In genomic region chr20:9444921-9445320, GRCh38 we compare ENCODE assay signal across 38 cellular contexts.
"Had no signal": no experiment of that assay in that cellular context is flagged by ENCODE, and none has a peak within 500 bp of the region (broad histone marks: within the 10 kb centered on the region; RNA-seq: fewer than 3 reads in every experiment).

No MANE protein-coding gene starts in this region.

- H3K36me3 Mint-ChIP-seq: activated naive CD4-positive, alpha-beta T cell treated with anti-CD3 and anti-CD28 coated beads, Interleukin-2, amount 50 U/mL, for 72 hours; activated naive CD8-positive, alpha-beta T cell treated with anti-CD3 and anti-CD28 coated beads for 36 hours had no signal

- H3K4me3 ChIP-seq: adrenal gland, body of pancreas, breast epithelium had no signal

- H3K27me3 Mint-ChIP-seq: activated CD4-positive, alpha-beta T cell treated with anti-CD3 and anti-CD28 coated beads for 36 hours; activated CD4-positive, alpha-beta T cell treated with anti-CD3 and anti-CD28 coated beads, Interleukin-2, amount 10 ng/mL, durations not matched to agents 7 days and 5 days; activated CD8-positive, alpha-beta T cell treated with anti-CD3 and anti-CD28 coated beads for 36 hours had no signal

- H3K4me1 ChIP-seq: adrenal gland, body of pancreas, breast epithelium had no signal

- FAIRE-seq: astrocyte, TTC549 had no signal

- H3K27me3 ChIP-seq: adrenal gland, body of pancreas, brain microvascular endothelial cell, breast epithelium had no signal

- DNase-seq: activated CD4-positive, alpha-beta T cell treated with anti-CD3 and anti-CD28 coated beads for 1 hour; activated CD4-positive, alpha-beta T cell treated with anti-CD3 and anti-CD28 coated beads for 36 hours; activated CD4-positive, alpha-beta T cell treated with anti-CD3 and anti-CD28 coated beads for 48 hours; activated CD4-positive, alpha-beta T cell treated with anti-CD3 and anti-CD28 coated beads, Interleukin-2, amount 10 ng/mL, durations not matched to agents 7 days and 5 days; activated CD4-positive, alpha-beta T cell treated with anti-CD3 and anti-CD28 coated beads, Interleukin-2, amount 50 U/mL, for 48 hours; activated CD4-positive, CD25-positive, alpha-beta regulatory T cell; activated CD8-positive, alpha-beta memory T cell treated with anti-CD3 and anti-CD28 coated beads, Interleukin-2, amount 50 U/mL, for 4 hours; activated CD8-positive, alpha-beta T cell treated with anti-CD3 and anti-CD28 coated beads for 36 hours; activated effector memory CD4-positive, alpha-beta T cell treated with anti-CD3 and anti-CD28 coated beads, Interleukin-2, amount 50 U/mL, for 16 hours; activated gamma-delta T cell treated with Interleukin-2 at 50 U/mL for 16 hours; activated naive CD4-positive, alpha-beta T cell; activated naive CD4-positive, alpha-beta T cell treated with anti-CD3 and anti-CD28 coated beads for 36 hours; activated naive CD4-positive, alpha-beta T cell treated with anti-CD3 and anti-CD28 coated beads, Interleukin-2, amount 50 U/mL, for 16 hours; activated naive CD8-positive, alpha-beta T cell treated with anti-CD3 and anti-CD28 coated beads for 36 hours; activated T-cell treated with anti-CD3 and anti-CD28 coated beads for 4 hours; activated T-cell treated with anti-CD3 and anti-CD28 coated beads, Interleukin-2, amount 50 U/mL, for 1 hour; activated T-cell treated with anti-CD3 and anti-CD28 coated beads, Interleukin-2, amount 50 U/mL, for 4 hours; activated T-cell treated with anti-CD3 and anti-CD28 coated beads, Interleukin-2, amount 50 U/mL, for 72 hours; adrenal gland; amniotic stem cell; aorta; body of pancreas; brain microvascular endothelial cell; central memory CD4-positive, alpha-beta T cell; T-helper 1 cell; T-helper 2 cell; T-helper 9 cell; WERI-Rb-1 had no signal

- H3K36me3 ChIP-seq: adrenal gland, brain microvascular endothelial cell, breast epithelium, WERI-Rb-1 had no signal

- H3K9me3 ChIP-seq: adrenal gland, body of pancreas, breast epithelium had no signal

- H3K27ac Mint-ChIP-seq: activated CD4-positive, alpha-beta T cell treated with anti-CD3 and anti-CD28 coated beads for 36 hours; activated CD4-positive, alpha-beta T cell treated with anti-CD3 and anti-CD28 coated beads, Interleukin-2, amount 10 ng/mL, durations not matched to agents 7 days and 5 days; activated CD8-positive, alpha-beta T cell treated with anti-CD3 and anti-CD28 coated beads for 36 hours; activated naive CD4-positive, alpha-beta T cell treated with anti-CD3 and anti-CD28 coated beads for 36 hours; activated naive CD4-positive, alpha-beta T cell treated with anti-CD3 and anti-CD28 coated beads, Interleukin-2, amount 50 U/mL, for 72 hours; activated naive CD8-positive, alpha-beta T cell treated with anti-CD3 and anti-CD28 coated beads for 36 hours; activated T-cell treated with anti-CD3 and anti-CD28 coated beads, Interleukin-2, amount 50 U/mL, for 72 hours; activated T-helper 1 cell treated with anti-CD3 and anti-CD28 coated beads, Interleukin-12 subunit alpha, Interleukin-12 subunit beta, Interleukin-2, Interleukin-4 antibody, amounts not matched to agents 30 ng/mL and 10 ng/mL and 1 ng/mL, durations not matched to agents 14 hours and 24 hours and 36 hours; activated T-helper 17 cell treated with anti-CD3 and anti-CD28 coated beads, Interleukin-2, amount 50 U/mL, for 72 hours; T-helper 1 cell treated with Interleukin-12 subunit alpha and Interleukin-12 subunit beta and Interleukin-4 antibody, amounts not matched to agents 30 μg/mL and 1 μg/mL, for 36 hours; T-helper 2 cell treated with Interferon-gamma antibody and Interleukin-4, amounts not matched to agents 5 μg/mL and 100 μg/mL, for 36 hours had no signal

- H3K4me1 Mint-ChIP-seq: activated CD4-positive, alpha-beta T cell treated with anti-CD3 and anti-CD28 coated beads for 36 hours; activated CD4-positive, alpha-beta T cell treated with anti-CD3 and anti-CD28 coated beads, Interleukin-2, amount 10 ng/mL, durations not matched to agents 7 days and 5 days; activated naive CD8-positive, alpha-beta T cell treated with anti-CD3 and anti-CD28 coated beads for 36 hours; activated T-helper 17 cell treated with anti-CD3 and anti-CD28 coated beads, Interleukin-2, amount 50 U/mL, for 72 hours had no signal

- H3K4me3 Mint-ChIP-seq: activated CD4-positive, alpha-beta T cell treated with anti-CD3 and anti-CD28 coated beads for 36 hours; activated CD4-positive, alpha-beta T cell treated with anti-CD3 and anti-CD28 coated beads, Interleukin-2, amount 10 ng/mL, durations not matched to agents 7 days and 5 days; activated CD8-positive, alpha-beta T cell treated with anti-CD3 and anti-CD28 coated beads for 36 hours; activated naive CD4-positive, alpha-beta T cell treated with anti-CD3 and anti-CD28 coated beads for 36 hours; activated naive CD8-positive, alpha-beta T cell treated with anti-CD3 and anti-CD28 coated beads for 36 hours; activated T-cell treated with anti-CD3 and anti-CD28 coated beads, Interleukin-2, amount 50 U/mL, for 4 hours; activated T-cell treated with anti-CD3 and anti-CD28 coated beads, Interleukin-2, amount 50 U/mL, for 72 hours; activated T-helper 1 cell treated with anti-CD3 and anti-CD28 coated beads, Interleukin-12 subunit alpha, Interleukin-12 subunit beta, Interleukin-2, Interleukin-4 antibody, amounts not matched to agents 30 ng/mL and 10 ng/mL and 1 ng/mL, durations not matched to agents 14 hours and 24 hours and 36 hours; activated T-helper 17 cell treated with anti-CD3 and anti-CD28 coated beads, Interleukin-2, amount 50 U/mL, for 72 hours; T-helper 1 cell treated with Interleukin-12 subunit alpha and Interleukin-12 subunit beta and Interleukin-4 antibody, amounts not matched to agents 30 μg/mL and 1 μg/mL, for 36 hours; T-helper 2 cell treated with Interferon-gamma antibody and Interleukin-4, amounts not matched to agents 5 μg/mL and 100 μg/mL, for 36 hours; WTC11 had no signal

- H3K9me3 Mint-ChIP-seq: activated naive CD4-positive, alpha-beta T cell treated with anti-CD3 and anti-CD28 coated beads for 36 hours; activated T-cell treated with anti-CD3 and anti-CD28 coated beads, Interleukin-2, amount 50 U/mL, for 4 hours; T-helper 2 cell treated with Interferon-gamma antibody and Interleukin-4, amounts not matched to agents 5 μg/mL and 100 μg/mL, for 36 hours had no signal

- H3K27ac ChIP-seq: adrenal gland, body of pancreas, brain microvascular endothelial cell, breast epithelium, WERI-Rb-1 had no signal

- ATAC-seq: activated CD4-positive, alpha-beta T cell treated with anti-CD3 and anti-CD28 coated beads for 36 hours; activated CD4-positive, CD25-positive, alpha-beta regulatory T cell treated with anti-CD3 and anti-CD28 coated beads, Interleukin-2, amount 50 U/mL, for 24 hours; activated CD8-positive, alpha-beta T cell treated with anti-CD3 and anti-CD28 coated beads for 36 hours; activated naive CD4-positive, alpha-beta T cell treated with anti-CD3 and anti-CD28 coated beads, Interleukin-2, amount 50 U/mL, for 72 hours; activated T-cell treated with anti-CD3 and anti-CD28 coated beads, Interleukin-2, amount 50 U/mL, for 4 hours; activated T-cell treated with anti-CD3 and anti-CD28 coated beads, Interleukin-2, amount 50 U/mL, for 72 hours; activated T-helper 17 cell treated with anti-CD3 and anti-CD28 coated beads, Interleukin-2, amount 50 U/mL, for 72 hours; body of pancreas; WTC11 had no signal
